ENCODE assay signal across 1 cellular context in the genomic region with DNA sequence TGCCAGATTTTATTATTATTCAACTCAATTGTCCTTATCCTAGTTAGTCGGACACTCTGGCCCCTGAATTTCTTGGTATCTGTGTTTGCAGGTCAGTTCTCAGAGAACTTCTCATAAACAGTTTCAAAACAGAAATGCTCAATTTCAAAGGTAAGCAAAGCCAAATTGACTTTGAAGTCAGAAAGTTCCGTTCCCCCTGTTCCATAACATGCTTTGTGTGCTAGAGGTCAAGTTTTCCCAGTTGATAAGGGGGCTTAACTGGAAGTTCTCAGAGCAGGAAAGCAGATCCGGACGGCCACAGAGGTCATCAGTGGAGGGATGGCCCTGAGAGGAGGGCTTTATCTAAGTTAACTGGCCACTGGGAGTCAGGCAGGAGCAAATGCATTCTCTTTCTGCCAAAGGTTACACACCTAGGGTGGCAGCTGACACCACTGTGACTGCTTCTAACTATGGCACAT.
TF ChIP-seq lines count a peak whose summit lies in the region.

No MANE protein-coding gene starts in this region.

TF ChIP-seq in HepG2, 621 proteins besides CTCF, POLR2A, EP300 and RAD21 (continued from another document and continues in another):
- TF ChIP-seq HOXA9 (CRISPR knock-in tag; IDR thresholded peaks at IDR 0.05; ENCODE audit: borderline replicate concordance) (no peak), ZMYM3 (CRISPR knock-in tag; IDR thresholded peaks at IDR 0.05) (peak; percentile 70; the same call in 1 of the 2 replicates), ZNF672 (CRISPR knock-in tag; IDR thresholded peaks at IDR 0.05) (no peak), ATM (IDR thresholded peaks at IDR 0.05; ENCODE audit: borderline replicate concordance) (no peak; the same call in 1 of the 2 replicates), ZFP37 (CRISPR knock-in tag; IDR thresholded peaks at IDR 0.05; ENCODE audit: borderline replicate concordance) (no peak), ZZZ3 (CRISPR knock-in tag; IDR thresholded peaks at IDR 0.05; ENCODE audit: borderline replicate concordance) (0 out of 2 replicates have a peak, but pooled peaks have one; percentile 29), FOXP1 (IDR thresholded peaks at IDR 0.05) (no peak), FOXP1 (CRISPR knock-in tag; IDR thresholded peaks at IDR 0.05) (peak; percentile 89), ZFY (CRISPR knock-in tag; IDR thresholded peaks at IDR 0.05) (peak; percentile 39; the same call in 1 of the 2 replicates), HOXD1 (CRISPR knock-in tag; IDR thresholded peaks at IDR 0.05) (peak; percentile 59; the same call in 1 of the 2 replicates), SP2 (CRISPR knock-in tag; IDR thresholded peaks at IDR 0.05) (no peak), CEBPG (CRISPR knock-in tag; IDR thresholded peaks at IDR 0.05) (peak; percentile 61; the same call in 1 of the 2 replicates), ZSCAN29 (CRISPR knock-in tag; conservative IDR thresholded peaks at IDR 0.05) (peak; percentile 73), KDM2A (CRISPR knock-in tag; IDR thresholded peaks at IDR 0.05; ENCODE audit: borderline replicate concordance, low read depth) (no peak), CHD2 (IDR thresholded peaks at IDR 0.05; ENCODE audit: low read depth, low read length) (no peak), KDM4B (CRISPR knock-in tag; IDR thresholded peaks at IDR 0.05) (peak; percentile 43; the same call in 1 of the 2 replicates), ARNTL (CRISPR knock-in tag; IDR thresholded peaks at IDR 0.05) (peak; percentile 69), ZNF432 (CRISPR knock-in tag; IDR thresholded peaks at IDR 0.05; ENCODE audit: borderline replicate concordance) (no peak), HDAC2 (CRISPR knock-in tag; IDR thresholded peaks at IDR 0.05) (peak; percentile 88), ZFYVE20 (CRISPR knock-in tag; IDR thresholded peaks at IDR 0.05; ENCODE audit: borderline replicate concordance, low read depth) (no peak), CEBPB (IDR thresholded peaks at IDR 0.05; ENCODE audit: borderline replicate concordance, low read depth, low read length) (no peak), BORCS8-MEF2B (CRISPR knock-in tag; IDR thresholded peaks at IDR 0.05) (no peak), ZNF441 (CRISPR knock-in tag; IDR thresholded peaks at IDR 0.05; ENCODE audit: borderline replicate concordance) (peak; percentile 47; the same call in 1 of the 2 replicates), TEAD3 (CRISPR knock-in tag; optimal IDR thresholded peaks at IDR 0.05; ENCODE audit: borderline replicate concordance) (peak; percentile 81), ZSCAN12 (CRISPR knock-in tag; IDR thresholded peaks at IDR 0.05) (peak; percentile 47; the same call in 1 of the 2 replicates), KLF13 (CRISPR knock-in tag; IDR thresholded peaks at IDR 0.05) (no peak), ZNF652 (CRISPR knock-in tag; IDR thresholded peaks at IDR 0.05; ENCODE audit: borderline replicate concordance, low read depth) (peak; percentile 43; the same call in 1 of the 2 replicates), CREM (IDR thresholded peaks at IDR 0.05) (peak; percentile 84), CREM (CRISPR knock-in tag; IDR thresholded peaks at IDR 0.05) (no peak), GTF2F1 (IDR thresholded peaks at IDR 0.05; ENCODE audit: low read length) (no peak), KLF6 (CRISPR knock-in tag; IDR thresholded peaks at IDR 0.05) (peak; percentile 65; the same call in 1 of the 2 replicates), HCFC1 (IDR thresholded peaks at IDR 0.05; ENCODE audit: low read depth, low read length) (no peak), SCMH1 (CRISPR knock-in tag; IDR thresholded peaks at IDR 0.05; ENCODE audit: borderline replicate concordance) (no peak)
- TF ChIP-seq, protein P1, sequence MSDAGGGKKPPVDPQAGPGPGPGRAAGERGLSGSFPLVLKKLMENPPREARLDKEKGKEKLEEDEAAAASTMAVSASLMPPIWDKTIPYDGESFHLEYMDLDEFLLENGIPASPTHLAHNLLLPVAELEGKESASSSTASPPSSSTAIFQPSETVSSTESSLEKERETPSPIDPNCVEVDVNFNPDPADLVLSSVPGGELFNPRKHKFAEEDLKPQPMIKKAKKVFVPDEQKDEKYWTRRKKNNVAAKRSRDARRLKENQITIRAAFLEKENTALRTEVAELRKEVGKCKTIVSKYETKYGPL (CRISPR knock-in tag; IDR thresholded peaks at IDR 0.05) = peak; percentile 92
- TF ChIP-seq, protein P2, sequence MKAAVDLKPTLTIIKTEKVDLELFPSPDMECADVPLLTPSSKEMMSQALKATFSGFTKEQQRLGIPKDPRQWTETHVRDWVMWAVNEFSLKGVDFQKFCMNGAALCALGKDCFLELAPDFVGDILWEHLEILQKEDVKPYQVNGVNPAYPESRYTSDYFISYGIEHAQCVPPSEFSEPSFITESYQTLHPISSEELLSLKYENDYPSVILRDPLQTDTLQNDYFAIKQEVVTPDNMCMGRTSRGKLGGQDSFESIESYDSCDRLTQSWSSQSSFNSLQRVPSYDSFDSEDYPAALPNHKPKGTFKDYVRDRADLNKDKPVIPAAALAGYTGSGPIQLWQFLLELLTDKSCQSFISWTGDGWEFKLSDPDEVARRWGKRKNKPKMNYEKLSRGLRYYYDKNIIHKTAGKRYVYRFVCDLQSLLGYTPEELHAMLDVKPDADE (CRISPR knock-in tag; IDR thresholded peaks at IDR 0.05) = no peak
- TF ChIP-seq, protein P3, sequence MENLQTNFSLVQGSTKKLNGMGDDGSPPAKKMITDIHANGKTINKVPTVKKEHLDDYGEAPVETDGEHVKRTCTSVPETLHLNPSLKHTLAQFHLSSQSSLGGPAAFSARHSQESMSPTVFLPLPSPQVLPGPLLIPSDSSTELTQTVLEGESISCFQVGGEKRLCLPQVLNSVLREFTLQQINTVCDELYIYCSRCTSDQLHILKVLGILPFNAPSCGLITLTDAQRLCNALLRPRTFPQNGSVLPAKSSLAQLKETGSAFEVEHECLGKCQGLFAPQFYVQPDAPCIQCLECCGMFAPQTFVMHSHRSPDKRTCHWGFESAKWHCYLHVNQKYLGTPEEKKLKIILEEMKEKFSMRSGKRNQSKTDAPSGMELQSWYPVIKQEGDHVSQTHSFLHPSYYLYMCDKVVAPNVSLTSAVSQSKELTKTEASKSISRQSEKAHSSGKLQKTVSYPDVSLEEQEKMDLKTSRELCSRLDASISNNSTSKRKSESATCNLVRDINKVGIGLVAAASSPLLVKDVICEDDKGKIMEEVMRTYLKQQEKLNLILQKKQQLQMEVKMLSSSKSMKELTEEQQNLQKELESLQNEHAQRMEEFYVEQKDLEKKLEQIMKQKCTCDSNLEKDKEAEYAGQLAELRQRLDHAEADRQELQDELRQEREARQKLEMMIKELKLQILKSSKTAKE (CRISPR knock-in tag; IDR thresholded peaks at IDR 0.05; ENCODE audit: borderline replicate concordance) = peak; percentile 92
- TF ChIP-seq, protein P4, sequence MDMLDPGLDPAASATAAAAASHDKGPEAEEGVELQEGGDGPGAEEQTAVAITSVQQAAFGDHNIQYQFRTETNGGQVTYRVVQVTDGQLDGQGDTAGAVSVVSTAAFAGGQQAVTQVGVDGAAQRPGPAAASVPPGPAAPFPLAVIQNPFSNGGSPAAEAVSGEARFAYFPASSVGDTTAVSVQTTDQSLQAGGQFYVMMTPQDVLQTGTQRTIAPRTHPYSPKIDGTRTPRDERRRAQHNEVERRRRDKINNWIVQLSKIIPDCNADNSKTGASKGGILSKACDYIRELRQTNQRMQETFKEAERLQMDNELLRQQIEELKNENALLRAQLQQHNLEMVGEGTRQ (IDR thresholded peaks at IDR 0.05; ENCODE audit: low read depth, low read length) = no peak
- TF ChIP-seq, protein P4 (CRISPR knock-in tag; IDR thresholded peaks at IDR 0.05; ENCODE audit: borderline replicate concordance) = no peak
- TF ChIP-seq, protein P5, sequence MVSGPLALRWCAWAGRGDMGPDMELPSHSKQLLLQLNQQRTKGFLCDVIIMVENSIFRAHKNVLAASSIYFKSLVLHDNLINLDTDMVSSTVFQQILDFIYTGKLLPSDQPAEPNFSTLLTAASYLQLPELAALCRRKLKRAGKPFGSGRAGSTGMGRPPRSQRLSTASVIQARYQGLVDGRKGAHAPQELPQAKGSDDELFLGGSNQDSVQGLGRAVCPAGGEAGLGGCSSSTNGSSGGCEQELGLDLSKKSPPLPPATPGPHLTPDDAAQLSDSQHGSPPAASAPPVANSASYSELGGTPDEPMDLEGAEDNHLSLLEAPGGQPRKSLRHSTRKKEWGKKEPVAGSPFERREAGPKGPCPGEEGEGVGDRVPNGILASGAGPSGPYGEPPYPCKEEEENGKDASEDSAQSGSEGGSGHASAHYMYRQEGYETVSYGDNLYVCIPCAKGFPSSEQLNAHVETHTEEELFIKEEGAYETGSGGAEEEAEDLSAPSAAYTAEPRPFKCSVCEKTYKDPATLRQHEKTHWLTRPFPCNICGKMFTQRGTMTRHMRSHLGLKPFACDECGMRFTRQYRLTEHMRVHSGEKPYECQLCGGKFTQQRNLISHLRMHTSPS (CRISPR knock-in tag; IDR thresholded peaks at IDR 0.05; ENCODE audit: low read depth) = peak; percentile 34; the same call in 1 of the 2 replicates
- TF ChIP-seq, protein P6, sequence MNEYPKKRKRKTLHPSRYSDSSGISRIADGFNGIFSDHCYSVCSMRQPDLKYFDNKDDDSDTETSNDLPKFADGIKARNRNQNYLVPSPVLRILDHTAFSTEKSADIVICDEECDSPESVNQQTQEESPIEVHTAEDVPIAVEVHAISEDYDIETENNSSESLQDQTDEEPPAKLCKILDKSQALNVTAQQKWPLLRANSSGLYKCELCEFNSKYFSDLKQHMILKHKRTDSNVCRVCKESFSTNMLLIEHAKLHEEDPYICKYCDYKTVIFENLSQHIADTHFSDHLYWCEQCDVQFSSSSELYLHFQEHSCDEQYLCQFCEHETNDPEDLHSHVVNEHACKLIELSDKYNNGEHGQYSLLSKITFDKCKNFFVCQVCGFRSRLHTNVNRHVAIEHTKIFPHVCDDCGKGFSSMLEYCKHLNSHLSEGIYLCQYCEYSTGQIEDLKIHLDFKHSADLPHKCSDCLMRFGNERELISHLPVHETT (CRISPR knock-in tag; conservative IDR thresholded peaks at IDR 0.05) = peak; percentile 59; the same call in 1 of the 2 replicates
- TF ChIP-seq, protein P7, sequence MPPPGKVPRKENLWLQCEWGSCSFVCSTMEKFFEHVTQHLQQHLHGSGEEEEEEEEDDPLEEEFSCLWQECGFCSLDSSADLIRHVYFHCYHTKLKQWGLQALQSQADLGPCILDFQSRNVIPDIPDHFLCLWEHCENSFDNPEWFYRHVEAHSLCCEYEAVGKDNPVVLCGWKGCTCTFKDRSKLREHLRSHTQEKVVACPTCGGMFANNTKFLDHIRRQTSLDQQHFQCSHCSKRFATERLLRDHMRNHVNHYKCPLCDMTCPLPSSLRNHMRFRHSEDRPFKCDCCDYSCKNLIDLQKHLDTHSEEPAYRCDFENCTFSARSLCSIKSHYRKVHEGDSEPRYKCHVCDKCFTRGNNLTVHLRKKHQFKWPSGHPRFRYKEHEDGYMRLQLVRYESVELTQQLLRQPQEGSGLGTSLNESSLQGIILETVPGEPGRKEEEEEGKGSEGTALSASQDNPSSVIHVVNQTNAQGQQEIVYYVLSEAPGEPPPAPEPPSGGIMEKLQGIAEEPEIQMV (CRISPR knock-in tag; IDR thresholded peaks at IDR 0.05; ENCODE audit: low read depth) = no peak
- TF ChIP-seq, protein P8, sequence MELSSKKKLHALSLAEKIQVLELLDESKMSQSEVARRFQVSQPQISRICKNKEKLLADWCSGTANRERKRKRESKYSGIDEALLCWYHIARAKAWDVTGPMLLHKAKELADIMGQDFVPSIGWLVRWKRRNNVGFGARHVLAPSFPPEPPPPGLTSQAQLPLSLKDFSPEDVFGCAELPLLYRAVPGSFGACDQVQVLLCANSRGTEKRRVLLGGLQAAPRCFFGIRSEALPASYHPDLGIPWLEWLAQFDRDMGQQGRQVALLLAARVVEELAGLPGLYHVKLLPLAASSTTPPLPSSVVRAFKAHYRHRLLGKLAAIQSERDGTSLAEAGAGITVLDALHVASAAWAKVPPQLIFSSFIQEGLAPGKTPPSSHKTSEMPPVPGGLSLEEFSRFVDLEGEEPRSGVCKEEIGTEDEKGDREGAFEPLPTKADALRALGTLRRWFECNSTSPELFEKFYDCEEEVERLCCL (CRISPR knock-in tag; IDR thresholded peaks at IDR 0.05; ENCODE audit: borderline replicate concordance) = no peak
- TF ChIP-seq, protein P9, sequence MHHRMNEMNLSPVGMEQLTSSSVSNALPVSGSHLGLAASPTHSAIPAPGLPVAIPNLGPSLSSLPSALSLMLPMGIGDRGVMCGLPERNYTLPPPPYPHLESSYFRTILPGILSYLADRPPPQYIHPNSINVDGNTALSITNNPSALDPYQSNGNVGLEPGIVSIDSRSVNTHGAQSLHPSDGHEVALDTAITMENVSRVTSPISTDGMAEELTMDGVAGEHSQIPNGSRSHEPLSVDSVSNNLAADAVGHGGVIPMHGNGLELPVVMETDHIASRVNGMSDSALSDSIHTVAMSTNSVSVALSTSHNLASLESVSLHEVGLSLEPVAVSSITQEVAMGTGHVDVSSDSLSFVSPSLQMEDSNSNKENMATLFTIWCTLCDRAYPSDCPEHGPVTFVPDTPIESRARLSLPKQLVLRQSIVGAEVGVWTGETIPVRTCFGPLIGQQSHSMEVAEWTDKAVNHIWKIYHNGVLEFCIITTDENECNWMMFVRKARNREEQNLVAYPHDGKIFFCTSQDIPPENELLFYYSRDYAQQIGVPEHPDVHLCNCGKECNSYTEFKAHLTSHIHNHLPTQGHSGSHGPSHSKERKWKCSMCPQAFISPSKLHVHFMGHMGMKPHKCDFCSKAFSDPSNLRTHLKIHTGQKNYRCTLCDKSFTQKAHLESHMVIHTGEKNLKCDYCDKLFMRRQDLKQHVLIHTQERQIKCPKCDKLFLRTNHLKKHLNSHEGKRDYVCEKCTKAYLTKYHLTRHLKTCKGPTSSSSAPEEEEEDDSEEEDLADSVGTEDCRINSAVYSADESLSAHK (CRISPR knock-in tag; IDR thresholded peaks at IDR 0.05; ENCODE audit: borderline replicate concordance) = no peak
- TF ChIP-seq, protein P10, sequence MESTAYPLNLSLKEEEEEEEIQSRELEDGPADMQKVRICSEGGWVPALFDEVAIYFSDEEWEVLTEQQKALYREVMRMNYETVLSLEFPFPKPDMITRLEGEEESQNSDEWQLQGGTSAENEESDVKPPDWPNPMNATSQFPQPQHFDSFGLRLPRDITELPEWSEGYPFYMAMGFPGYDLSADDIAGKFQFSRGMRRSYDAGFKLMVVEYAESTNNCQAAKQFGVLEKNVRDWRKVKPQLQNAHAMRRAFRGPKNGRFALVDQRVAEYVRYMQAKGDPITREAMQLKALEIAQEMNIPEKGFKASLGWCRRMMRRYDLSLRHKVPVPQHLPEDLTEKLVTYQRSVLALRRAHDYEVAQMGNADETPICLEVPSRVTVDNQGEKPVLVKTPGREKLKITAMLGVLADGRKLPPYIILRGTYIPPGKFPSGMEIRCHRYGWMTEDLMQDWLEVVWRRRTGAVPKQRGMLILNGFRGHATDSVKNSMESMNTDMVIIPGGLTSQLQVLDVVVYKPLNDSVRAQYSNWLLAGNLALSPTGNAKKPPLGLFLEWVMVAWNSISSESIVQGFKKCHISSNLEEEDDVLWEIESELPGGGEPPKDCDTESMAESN (CRISPR knock-in tag; conservative IDR thresholded peaks at IDR 0.05) = 0 out of 2 replicates have a peak, but pooled peaks have one; percentile 46
